In the genomic region with DNA sequence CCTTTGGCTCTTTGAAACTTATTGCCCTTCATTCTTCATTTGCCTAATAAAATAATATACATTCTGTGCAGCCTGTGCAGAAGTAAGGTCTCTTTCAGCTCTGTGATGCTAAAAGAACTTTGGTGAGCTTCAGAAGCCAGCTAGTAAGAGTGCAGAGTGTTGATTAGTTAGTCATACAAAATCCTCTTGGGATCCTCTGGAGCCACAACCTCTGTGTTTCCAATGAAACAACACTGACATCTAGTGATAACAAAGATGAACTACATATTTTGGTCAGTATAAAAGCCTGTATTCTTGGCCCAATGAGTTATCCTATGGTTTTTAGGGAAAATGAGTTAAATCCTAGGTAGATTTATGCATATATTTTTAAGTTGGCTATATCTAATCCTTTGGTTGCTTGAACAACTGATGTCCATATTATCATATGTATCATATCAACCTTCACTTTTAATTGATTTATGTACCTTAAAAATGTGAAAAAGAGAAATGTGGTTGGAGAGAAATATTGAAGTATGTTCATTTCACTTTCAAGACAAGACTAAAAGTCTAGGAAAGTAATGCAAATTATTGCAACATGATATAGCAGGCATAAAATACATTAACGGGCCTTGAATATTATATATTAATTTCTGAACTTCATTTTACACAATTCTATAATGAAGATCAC, we compare ENCODE assay signal across 1 cellular context.
TF ChIP-seq lines count a peak whose summit lies in the region.

No MANE protein-coding gene starts in this region.

TF ChIP-seq in GM23338, 12 proteins besides CTCF, POLR2A, EP300 and RAD21 (continued from another document):
- TF ChIP-seq, protein P1, sequence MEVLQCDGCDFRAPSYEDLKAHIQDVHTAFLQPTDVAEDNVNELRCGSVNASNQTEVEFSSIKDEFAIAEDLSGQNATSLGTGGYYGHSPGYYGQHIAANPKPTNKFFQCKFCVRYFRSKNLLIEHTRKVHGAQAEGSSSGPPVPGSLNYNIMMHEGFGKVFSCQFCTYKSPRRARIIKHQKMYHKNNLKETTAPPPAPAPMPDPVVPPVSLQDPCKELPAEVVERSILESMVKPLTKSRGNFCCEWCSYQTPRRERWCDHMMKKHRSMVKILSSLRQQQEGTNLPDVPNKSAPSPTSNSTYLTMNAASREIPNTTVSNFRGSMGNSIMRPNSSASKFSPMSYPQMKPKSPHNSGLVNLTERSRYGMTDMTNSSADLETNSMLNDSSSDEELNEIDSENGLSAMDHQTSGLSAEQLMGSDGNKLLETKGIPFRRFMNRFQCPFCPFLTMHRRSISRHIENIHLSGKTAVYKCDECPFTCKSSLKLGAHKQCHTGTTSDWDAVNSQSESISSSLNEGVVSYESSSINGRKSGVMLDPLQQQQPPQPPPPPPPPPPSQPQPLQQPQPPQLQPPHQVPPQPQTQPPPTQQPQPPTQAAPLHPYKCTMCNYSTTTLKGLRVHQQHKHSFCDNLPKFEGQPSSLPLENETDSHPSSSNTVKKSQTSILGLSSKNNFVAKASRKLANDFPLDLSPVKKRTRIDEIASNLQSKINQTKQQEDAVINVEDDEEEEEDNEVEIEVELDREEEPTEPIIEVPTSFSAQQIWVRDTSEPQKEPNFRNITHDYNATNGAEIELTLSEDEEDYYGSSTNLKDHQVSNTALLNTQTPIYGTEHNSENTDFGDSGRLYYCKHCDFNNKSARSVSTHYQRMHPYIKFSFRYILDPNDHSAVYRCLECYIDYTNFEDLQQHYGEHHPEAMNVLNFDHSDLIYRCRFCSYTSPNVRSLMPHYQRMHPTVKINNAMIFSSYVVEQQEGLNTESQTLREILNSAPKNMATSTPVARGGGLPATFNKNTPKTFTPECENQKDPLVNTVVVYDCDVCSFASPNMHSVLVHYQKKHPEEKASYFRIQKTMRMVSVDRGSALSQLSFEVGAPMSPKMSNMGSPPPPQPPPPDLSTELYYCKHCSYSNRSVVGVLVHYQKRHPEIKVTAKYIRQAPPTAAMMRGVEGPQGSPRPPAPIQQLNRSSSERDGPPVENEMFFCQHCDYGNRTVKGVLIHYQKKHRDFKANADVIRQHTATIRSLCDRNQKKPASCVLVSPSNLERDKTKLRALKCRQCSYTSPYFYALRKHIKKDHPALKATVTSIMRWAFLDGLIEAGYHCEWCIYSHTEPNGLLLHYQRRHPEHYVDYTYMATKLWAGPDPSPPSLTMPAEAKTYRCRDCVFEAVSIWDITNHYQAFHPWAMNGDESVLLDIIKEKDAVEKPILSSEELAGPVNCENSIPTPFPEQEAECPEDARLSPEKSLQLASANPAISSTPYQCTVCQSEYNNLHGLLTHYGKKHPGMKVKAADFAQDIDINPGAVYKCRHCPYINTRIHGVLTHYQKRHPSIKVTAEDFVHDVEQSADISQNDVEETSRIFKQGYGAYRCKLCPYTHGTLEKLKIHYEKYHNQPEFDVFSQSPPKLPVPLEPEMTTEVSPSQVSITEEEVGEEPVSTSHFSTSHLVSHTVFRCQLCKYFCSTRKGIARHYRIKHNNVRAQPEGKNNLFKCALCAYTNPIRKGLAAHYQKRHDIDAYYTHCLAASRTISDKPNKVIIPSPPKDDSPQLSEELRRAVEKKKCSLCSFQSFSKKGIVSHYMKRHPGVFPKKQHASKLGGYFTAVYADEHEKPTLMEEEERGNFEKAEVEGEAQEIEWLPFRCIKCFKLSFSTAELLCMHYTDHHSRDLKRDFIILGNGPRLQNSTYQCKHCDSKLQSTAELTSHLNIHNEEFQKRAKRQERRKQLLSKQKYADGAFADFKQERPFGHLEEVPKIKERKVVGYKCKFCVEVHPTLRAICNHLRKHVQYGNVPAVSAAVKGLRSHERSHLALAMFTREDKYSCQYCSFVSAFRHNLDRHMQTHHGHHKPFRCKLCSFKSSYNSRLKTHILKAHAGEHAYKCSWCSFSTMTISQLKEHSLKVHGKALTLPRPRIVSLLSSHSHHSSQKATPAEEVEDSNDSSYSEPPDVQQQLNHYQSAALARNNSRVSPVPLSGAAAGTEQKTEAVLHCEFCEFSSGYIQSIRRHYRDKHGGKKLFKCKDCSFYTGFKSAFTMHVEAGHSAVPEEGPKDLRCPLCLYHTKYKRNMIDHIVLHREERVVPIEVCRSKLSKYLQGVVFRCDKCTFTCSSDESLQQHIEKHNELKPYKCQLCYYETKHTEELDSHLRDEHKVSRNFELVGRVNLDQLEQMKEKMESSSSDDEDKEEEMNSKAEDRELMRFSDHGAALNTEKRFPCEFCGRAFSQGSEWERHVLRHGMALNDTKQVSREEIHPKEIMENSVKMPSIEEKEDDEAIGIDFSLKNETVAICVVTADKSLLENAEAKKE (CRISPR knock-in tag; IDR thresholded peaks at IDR 0.05), result no peak
- TF ChIP-seq JUNB (IDR thresholded peaks at IDR 0.05; ENCODE audit: unreplicated experiment), result no peak
